Comparison of ENCODE assay signal across 19 cellular contexts in the genomic region with DNA sequence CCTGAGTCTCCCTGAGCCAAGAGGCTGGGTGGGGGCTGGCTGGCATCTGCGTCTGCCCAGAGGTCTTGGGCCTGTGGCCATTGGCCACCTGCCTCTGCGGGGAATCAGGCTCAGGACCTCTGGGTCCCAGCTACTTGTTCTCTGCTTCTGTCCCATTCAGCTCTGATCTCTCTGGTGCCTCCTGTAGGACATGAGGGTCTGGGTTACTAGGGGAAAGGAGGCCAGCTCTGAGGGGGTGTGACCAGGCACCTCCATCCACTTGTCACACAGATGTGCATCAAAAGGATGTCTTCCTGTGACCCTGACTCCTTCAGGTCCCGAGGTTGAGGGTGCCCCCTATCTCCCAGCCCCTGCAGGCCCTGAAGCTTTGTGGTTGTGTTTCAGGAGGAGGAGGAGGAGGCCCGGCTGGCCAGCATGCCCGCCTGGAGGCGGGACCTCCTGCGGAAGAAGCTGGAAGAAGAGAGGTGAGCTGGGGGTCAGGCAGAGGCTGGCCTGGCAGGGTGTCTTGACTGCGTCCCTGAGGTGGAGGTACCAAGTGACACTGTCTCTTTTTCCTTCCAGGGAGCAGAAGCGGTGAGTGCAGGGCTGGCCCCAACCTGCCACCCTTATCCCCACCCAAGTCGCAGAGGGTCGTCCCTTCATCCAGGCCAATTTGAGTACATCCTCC. TPM values are rescaled to one million over a fixed set of nuclear protein-coding genes. Genes with fewer than 3 reads are reported as not detected.
A peak's percentile ranks its signal among the peaks of the same experiment; 100 is the strongest.
DNase-seq lines count a peak whose midpoint lies in the region; ATAC-seq, FAIRE-seq and TF ChIP-seq lines count a peak whose summit lies in the region.
"Had no signal": no experiment of that assay in that cellular context is flagged by ENCODE, and none has a peak within 500 bp of the region (broad histone marks: within the 10 kb centered on the region; RNA-seq: fewer than 3 reads in every experiment).

No MANE protein-coding gene starts in this region.

- H3K36me3 Mint-ChIP-seq in H9 (ENCODE audit: insufficient read depth in 1 of 3, low read depth in 3 of 3) (peaks cover 0 to 17% (median 11%) of the 10 kb centered on the region in 3 experiments; a peak in 5 of 7 replicates), T-cell (peaks cover 14% of the 10 kb centered on the region)

- H2BK120ac ChIP-seq in H9 (ENCODE audit: low read depth, low read length, poor library complexity, severe bottlenecking): no peak overlapping the region

- no peak overlapping the region for H3K18ac ChIP-seq in H9 (ENCODE audit: insufficient read length, low read depth, low read length)

- H3K27ac ChIP-seq in A549: no peak overlapping the region
- H3K27ac ChIP-seq in H9 (ENCODE audit: insufficient read length, low read depth, low read length): no peak overlapping the region
- H3K27ac ChIP-seq in endothelial cell of umbilical vein (ENCODE audit: insufficient read depth, low read depth, low read length): no peak overlapping the region
- H3K27ac ChIP-seq: PC-9, SK-N-MC had no signal

- FAIRE-seq in A549 (lab: Jason Lieb, UNC) (no peak), endothelial cell of umbilical vein (lab: Jason Lieb, UNC) (peak; percentile 8)

- H3K56ac ChIP-seq in H9 (ENCODE audit: insufficient read length, low read depth, low read length): no peak overlapping the region

- peaks cover 2 to 3% of the 10 kb centered on the region in 2 experiments for H3K36me3 ChIP-seq in endothelial cell of umbilical vein (ENCODE audit: control insufficient read depth in 2 of 2, extremely low read depth in 1 of 2, insufficient read depth in 2 of 2, low read length in 2 of 2)

- no peak overlapping the region for H2BK5ac ChIP-seq in H9 (ENCODE audit: insufficient read length, low read length)

- H3K9ac ChIP-seq in H9 (ENCODE audit: extremely low read depth, insufficient read length, low read length) (no peak overlapping the region), endothelial cell of umbilical vein (replicated peaks; ENCODE audit: extremely low read depth, insufficient read depth, low read length) (no peak overlapping the region)

- H3K79me2 ChIP-seq in H9 (ENCODE audit: insufficient read depth, low read length): no peaks in the 10 kb centered on the region
- no peaks in the 10 kb centered on the region for H3K79me2 ChIP-seq in endothelial cell of umbilical vein (ENCODE audit: control insufficient read depth, insufficient read depth, low read length)

- no peak overlapping the region for H4K8ac ChIP-seq in H9 (replicated peaks; ENCODE audit: insufficient read length, low read depth, low read length)

- no peak for TF ChIP-seq EP300 in A549 (IDR thresholded peaks at IDR 0.05)

- no peak overlapping the region for H2AFZ ChIP-seq in H9 (ENCODE audit: low read length)
- H2AFZ ChIP-seq in endothelial cell of umbilical vein (ENCODE audit: low read depth, low read length): no peak overlapping the region
- H2AFZ ChIP-seq: PC-9 had no signal

- no peaks in the 10 kb centered on the region for H3K9me3 ChIP-seq in A549
- no peaks in the 10 kb centered on the region for H3K9me3 ChIP-seq in H9 (ENCODE audit: control insufficient read depth, low read depth, low read length)
- H3K9me3 ChIP-seq in endothelial cell of umbilical vein (replicated peaks; ENCODE audit: control insufficient read depth, insufficient read depth, low read length): no peaks in the 10 kb centered on the region

- no TSS peak for BruUV-seq in endothelial cell of umbilical vein (replicated peaks; lab: Mats Ljungman, UMichigan)

- no peak overlapping the region for H2BK20ac ChIP-seq in H9 (ENCODE audit: low read depth, low read length, poor library complexity, severe bottlenecking)

- dilution Hi-C loops in endothelial cell of umbilical vein (cut with MboI; ENCODE audit: extremely low pct_ligation_motif_present, low sequenced_read_pairs): no loop called here

- no peak overlapping the region for H4K5ac ChIP-seq in H9 (ENCODE audit: insufficient read length, low read depth, low read length)

- no peaks in the 10 kb centered on the region for H3K9me1 ChIP-seq in endothelial cell of umbilical vein (replicated peaks; ENCODE audit: control insufficient read depth, extremely low read depth, insufficient read depth, low read length)

- ATAC-seq in A549: peak; percentile 23 to 57; a peak in 3 of 6 replicates
- no peak for ATAC-seq in T-cell (replicated peaks in 1 of 4)
- ATAC-seq in GM19452 (IDR thresholded peaks at IDR 0.05; ENCODE audit: unreplicated experiment): no peak
- no peak for ATAC-seq in GM21423 (IDR thresholded peaks at IDR 0.05; ENCODE audit: unreplicated experiment)
- ATAC-seq in HG03460 (IDR thresholded peaks at IDR 0.05; ENCODE audit: unreplicated experiment): no peak
- ATAC-seq in HG02759 (IDR thresholded peaks at IDR 0.05; ENCODE audit: unreplicated experiment): no peak

- H4K20me1 ChIP-seq in H9 (ENCODE audit: control insufficient read depth, insufficient read depth, insufficient read length) (no peaks in the 10 kb centered on the region), endothelial cell of umbilical vein (replicated peaks; ENCODE audit: control insufficient read depth, extremely low read depth, insufficient read depth, low read length) (no peaks in the 10 kb centered on the region)

- H3K4ac ChIP-seq in H9 (ENCODE audit: low read depth, low read length): no peak overlapping the region

- H4K91ac ChIP-seq in H9 (ENCODE audit: insufficient read length, low read depth, low read length): no peak overlapping the region

- H3K27ac Mint-ChIP-seq in H9 (peak overlapping the region in 1 of 3 experiments; percentile 55; a peak in 2 of 7 replicates), T-cell (peak overlapping the region in 1 of 2 donors; percentile 7)

- intact Hi-C loops in endothelial cell of umbilical vein (cut with micrococcal nuclease): no loop called here

- H2AK5ac ChIP-seq in H9 (ENCODE audit: insufficient read length, low read length): no peak overlapping the region

- CTCF ChIA-PET in A549 (lab: Yijun Ruan, JAX) (interaction anchor here (0.7 kb wide), 1 partner anchor 95 kb away, joined by 3 read pairs; no protein-coding TSS in a partner anchor), T-cell (lab: Charles Lee) (interaction anchor here (0.6 to 0.7 kb wide), 2 partner anchors 14 to 201 kb away, joined by 3 to 5 read pairs; no protein-coding TSS in a partner anchor), endothelial cell of umbilical vein (lab: Charles Lee) (interaction anchor here (0.6 to 1.5 kb wide), 3 partner anchors 11 to 34 kb away, joined by 3 to 4 read pairs (median 4); no protein-coding TSS in a partner anchor)

- no peak for TF ChIP-seq POLR2A in A549 (IDR thresholded peaks at IDR 0.05; ENCODE audit: low read length)
- no peak for TF ChIP-seq POLR2A in endothelial cell of umbilical vein (IDR thresholded peaks at IDR 0.05; ENCODE audit: low read depth, low read length)

- no peaks in the 10 kb centered on the region for H3K27me3 Mint-ChIP-seq in H9 (ENCODE audit: low read depth)
- H3K27me3 Mint-ChIP-seq in T-cell: peaks cover 13 to 22% of the 10 kb centered on the region in 2 donors

- no peak overlapping the region for H3K23ac ChIP-seq in H9 (ENCODE audit: insufficient read length, low read depth, low read length)

- no peak overlapping the region for H3K4me2 ChIP-seq in A549
- no peak overlapping the region for H3K4me2 ChIP-seq in H9 (ENCODE audit: insufficient read depth, insufficient read length, low read length)
- no peak overlapping the region for H3K4me2 ChIP-seq in endothelial cell of umbilical vein (ENCODE audit: insufficient read depth, low read length)
- H3K4me2 ChIP-seq: PC-9 had no signal

- no peak overlapping the region for H2BK12ac ChIP-seq in H9 (ENCODE audit: insufficient read length, low read depth, low read length)

- H2BK15ac ChIP-seq in H9 (ENCODE audit: low read depth, low read length): no peak overlapping the region

- H3K79me1 ChIP-seq in H9 (ENCODE audit: insufficient read depth, low read depth, low read length, poor library complexity, severe bottlenecking): no peaks in the 10 kb centered on the region

- H3K9me3 Mint-ChIP-seq in H9 (no peaks in the 10 kb centered on the region), T-cell (no peaks in the 10 kb centered on the region)

- peak overlapping the region; percentile 21; the same call in 1 of the 2 replicates for H3K14ac ChIP-seq in H9 (ENCODE audit: insufficient read depth, low read length)

- H3K27me3 ChIP-seq in H9 (ENCODE audit: insufficient read depth, low read length) (no peaks in the 10 kb centered on the region), endothelial cell of umbilical vein (ENCODE audit: control insufficient read depth in 2 of 2, insufficient read depth in 2 of 2, low read length in 2 of 2) (peaks cover 26 to 30% of the 10 kb centered on the region in 2 experiments)

- TF ChIP-seq CTCF in A549 (IDR thresholded peaks at IDR 0.05): no peak
- TF ChIP-seq CTCF in H9 (conservative IDR thresholded peaks at IDR 0.05): peak; percentile 26; the same call in 1 of the 3 replicates
- no peak for TF ChIP-seq CTCF in endothelial cell of umbilical vein (IDR thresholded peaks at IDR 0.05; ENCODE audit: extremely low read depth in 1 of 2, insufficient read depth in 1 of 2, low read depth in 1 of 2, low read length in 2 of 2)

- no peak overlapping the region for H3T11ph ChIP-seq in H9 (ENCODE audit: low read length)

- TF ChIP-seq RAD21 in A549 (conservative IDR thresholded peaks at IDR 0.05 in 1 of 2, IDR thresholded peaks at IDR 0.05 in 1 of 2): no peak

- 81% methylated on average over 3 of the region's 11 CpGs for WGBS in A549 (ENCODE audit: missing lambda C conversion rate)
- WGBS in H9 (ENCODE audit: extremely low coverage, insufficient read length, low lambda C conversion rate): no CpG with 5 or more reads among the region's 11 CpGs

- H3K4me1 ChIP-seq in A549 (no peaks in the 10 kb centered on the region), H9 (ENCODE audit: insufficient read depth, low read length) (peaks cover 3% of the 10 kb centered on the region; the same call in 1 of the 2 replicates), endothelial cell of umbilical vein (ENCODE audit: control insufficient read depth, extremely low read depth, insufficient read depth, low read length) (no peaks in the 10 kb centered on the region)

- H3K23me2 ChIP-seq in H9 (ENCODE audit: insufficient read length, low read depth, low read length, poor library complexity, severe bottlenecking): no peaks in the 10 kb centered on the region

- H3K4me1 Mint-ChIP-seq in H9 (peaks cover 13 to 24% of the 10 kb centered on the region in 2 experiments), T-cell (peaks cover 32 to 50% (median 43%) of the 10 kb centered on the region in 3 donors)

- no peak for DNase-seq in A549 (ENCODE audit: low read depth in 1 of 2, low spot score in 1 of 2)
- DNase-seq in H9: no peak
- DNase-seq in T-cell: no peak
- no peak for DNase-seq in endothelial cell of umbilical vein (ENCODE audit: low read depth, low spot score)
- DNase-seq: AML-193; DND-41; GF-D8; NCI-H1092; NCI-H2107; NCI-H69; NK-92 treated with Interleukin-12 subunit alpha and Interleukin-12 subunit beta, amount 100 ng/mL, for 24 hours; PC-9 had no signal

- POLR2A ChIA-PET in A549 (lab: Yijun Ruan, JAX) (no interaction called here), T-cell (lab: Charles Lee) (no interaction called here), endothelial cell of umbilical vein (lab: Charles Lee) (no interaction called here)

- H3K4me3 ChIP-seq in A549 (no peak overlapping the region), endothelial cell of umbilical vein (replicated peaks in 1 of 3; ENCODE audit: insufficient read depth in 1 of 3, low read depth in 1 of 3, low read length in 3 of 3) (no peak overlapping the region)
- H3K4me3 ChIP-seq: PC-9, SK-N-MC had no signal

- H3K4me3 Mint-ChIP-seq in H9: no peak overlapping the region; a peak in 1 of 5 replicates
- H3K4me3 Mint-ChIP-seq in T-cell: peak overlapping the region in 2 of 3 donors; percentile 37 to 52

RNA-seq across cellular contexts. Expression of gene TNFRSF25, which starts 9.0 kb away (rescaled TPM):
- 0.65 and 0.85 TPM in 2 replicates for polyA plus RNA-seq in A549 (2011; rRNA removed)
- 2.1 and 2.6 TPM in 2 replicates for polyA plus RNA-seq in A549 (2012; cell fraction: cytosol; rRNA removed)
- 23.2 and 24.6 TPM in 2 replicates for polyA plus RNA-seq in A549 (2012; cell fraction: nucleus; rRNA removed)
- 3.0 to 4.5 TPM (median 3.4 TPM) in 3 replicates for polyA plus RNA-seq in A549 (2017; fragmentation: RNase III; extraction: RNeasy Plus Mini Kit Qiagen cat#74134 plus additional on column Dnase treatment)
- polyA minus RNA-seq in A549 (2011; rRNA and poly(A)+ RNA removed): 0.04 and 0.83 TPM in 2 replicates
- total RNA-seq in H9 (2021): 18.3 and 19.4 TPM in 2 replicates
- 100 to 1,000 TPM; 215 to 580 (median 446) TPM for total RNA-seq in T-cell
- 33.9 and 48.7 TPM in 2 replicates for total RNA-seq in endothelial cell of umbilical vein
- 38.8 and 52.9 TPM in 2 replicates for polyA plus RNA-seq in endothelial cell of umbilical vein
- 8.5 and 11.8 TPM in 2 replicates for polyA plus RNA-seq in endothelial cell of umbilical vein (2011; cell fraction: cytosol; rRNA removed)
- 247 and 252 TPM in 2 replicates for polyA plus RNA-seq in endothelial cell of umbilical vein (2011; cell fraction: nucleus; rRNA removed)
- polyA plus RNA-seq in endothelial cell of umbilical vein (2012): 18.0 and 27.4 TPM in 2 replicates
- 11.2 and 23.6 TPM in 2 replicates for polyA minus RNA-seq in endothelial cell of umbilical vein
- not detected for polyA minus RNA-seq in endothelial cell of umbilical vein (2011; cell fraction: cytosol; rRNA and poly(A)+ RNA removed)
- 31.3 and 39.8 TPM in 2 replicates for polyA minus RNA-seq in endothelial cell of umbilical vein (2011; cell fraction: nucleus; rRNA and poly(A)+ RNA removed)

RNA-seq across cellular contexts. Expression of gene ESPN, which starts 32.4 kb away (rescaled TPM):
- polyA plus RNA-seq in A549 (2011; rRNA removed): 0.13 and 0.22 TPM in 2 replicates
- polyA plus RNA-seq in A549 (2012; cell fraction: cytosol; rRNA removed): 0.22 and 0.29 TPM in 2 replicates
- polyA plus RNA-seq in A549 (2012; cell fraction: nucleus; rRNA removed): 0.81 and 1.1 TPM in 2 replicates
- polyA plus RNA-seq in A549 (2017; fragmentation: RNase III; extraction: RNeasy Plus Mini Kit Qiagen cat#74134 plus additional on column Dnase treatment): 0.17 to 0.28 TPM (median 0.18 TPM) in 3 replicates
- not detected in 2 replicates for polyA minus RNA-seq in A549 (2011; rRNA and poly(A)+ RNA removed)
- 53.1 and 59.3 TPM in 2 replicates for total RNA-seq in H9 (2021)
- 1 to 10 TPM; 2.1 to 9.2 (median 6.2) TPM for total RNA-seq in T-cell
- 0.71 and 2.2 TPM in 2 replicates for total RNA-seq in endothelial cell of umbilical vein
- 0.46 and 0.54 TPM in 2 replicates for polyA plus RNA-seq in endothelial cell of umbilical vein
- polyA plus RNA-seq in endothelial cell of umbilical vein (2011; cell fraction: cytosol; rRNA removed): 0.07 and 0.17 TPM in 2 replicates
- polyA plus RNA-seq in endothelial cell of umbilical vein (2011; cell fraction: nucleus; rRNA removed): 0.76 and 0.80 TPM in 2 replicates
- polyA plus RNA-seq in endothelial cell of umbilical vein (2012): 0.71 and 0.75 TPM in 2 replicates
- polyA minus RNA-seq in endothelial cell of umbilical vein: 0.13 TPM in 1 of 2 replicates, not detected in the other
- 4.0 TPM for polyA minus RNA-seq in endothelial cell of umbilical vein (2011; cell fraction: cytosol; rRNA and poly(A)+ RNA removed)
- 0.34 TPM in 1 of 2 replicates, not detected in the other for polyA minus RNA-seq in endothelial cell of umbilical vein (2011; cell fraction: nucleus; rRNA and poly(A)+ RNA removed)
- total RNA-seq: H4, HT1080 had no signal

RNA-seq across cellular contexts. Expression of gene PLEKHG5, which starts 34.5 kb away (rescaled TPM):
- 0.75 and 0.84 TPM in 2 replicates for polyA plus RNA-seq in A549 (2011; rRNA removed)
- 1.1 and 1.6 TPM in 2 replicates for polyA plus RNA-seq in A549 (2012; cell fraction: cytosol; rRNA removed)
- 7.2 and 9.2 TPM in 2 replicates for polyA plus RNA-seq in A549 (2012; cell fraction: nucleus; rRNA removed)
- polyA plus RNA-seq in A549 (2017; fragmentation: RNase III; extraction: RNeasy Plus Mini Kit Qiagen cat#74134 plus additional on column Dnase treatment): 2.4 to 3.4 TPM (median 3.1 TPM) in 3 replicates
- 0.62 and 0.83 TPM in 2 replicates for polyA minus RNA-seq in A549 (2011; rRNA and poly(A)+ RNA removed)
- total RNA-seq in H9 (2021): 20.7 and 22.3 TPM in 2 replicates
- total RNA-seq in T-cell: 10 to 100 TPM in 1 of 5 donors, 1 to 10 TPM in 4; 7.1 to 18.2 (median 8.4) TPM
- 56.9 and 68.3 TPM in 2 replicates for total RNA-seq in endothelial cell of umbilical vein
- polyA plus RNA-seq in endothelial cell of umbilical vein: 30.6 and 40.8 TPM in 2 replicates
- 15.3 and 21.4 TPM in 2 replicates for polyA plus RNA-seq in endothelial cell of umbilical vein (2011; cell fraction: cytosol; rRNA removed)
- 140 and 157 TPM in 2 replicates for polyA plus RNA-seq in endothelial cell of umbilical vein (2011; cell fraction: nucleus; rRNA removed)
- 25.4 and 32.1 TPM in 2 replicates for polyA plus RNA-seq in endothelial cell of umbilical vein (2012)
- polyA minus RNA-seq in endothelial cell of umbilical vein: 24.3 and 28.8 TPM in 2 replicates
- polyA minus RNA-seq in endothelial cell of umbilical vein (2011; cell fraction: cytosol; rRNA and poly(A)+ RNA removed): 1.3 TPM
- polyA minus RNA-seq in endothelial cell of umbilical vein (2011; cell fraction: nucleus; rRNA and poly(A)+ RNA removed): 33.5 and 67.5 TPM in 2 replicates

RNA-seq across cellular contexts. Expression of gene HES2, which starts 37.2 kb away (rescaled TPM):
- polyA plus RNA-seq in A549 (2011; rRNA removed) (1.8 and 2.0 TPM in 2 replicates), A549 (2017; fragmentation: RNase III; extraction: RNeasy Plus Mini Kit Qiagen cat#74134 plus additional on column Dnase treatment) (0.75 to 1.3 TPM (median 0.79 TPM) in 3 replicates), endothelial cell of umbilical vein (3.6 and 3.7 TPM in 2 replicates)
- polyA plus RNA-seq in A549 (2012; cell fraction: cytosol; rRNA removed): 2.0 and 2.2 TPM in 2 replicates
- polyA plus RNA-seq in A549 (2012; cell fraction: nucleus; rRNA removed): 1.4 and 1.6 TPM in 2 replicates
- polyA minus RNA-seq in A549 (2011; rRNA and poly(A)+ RNA removed): 0.54 and 0.87 TPM in 2 replicates
- total RNA-seq in H9 (2021) (0.81 and 1.2 TPM in 2 replicates), T-cell (under 1 TPM in 1 of 5 donors, not detected in 4; 0.16 TPM), endothelial cell of umbilical vein (9.4 and 13.3 TPM in 2 replicates)
- 2.7 and 2.9 TPM in 2 replicates for polyA plus RNA-seq in endothelial cell of umbilical vein (2011; cell fraction: cytosol; rRNA removed)
- polyA plus RNA-seq in endothelial cell of umbilical vein (2011; cell fraction: nucleus; rRNA removed): 2.1 and 3.5 TPM in 2 replicates
- 4.7 and 12.3 TPM in 2 replicates for polyA plus RNA-seq in endothelial cell of umbilical vein (2012)
- polyA minus RNA-seq in endothelial cell of umbilical vein: 2.0 and 2.4 TPM in 2 replicates
- polyA minus RNA-seq in endothelial cell of umbilical vein (2011; cell fraction: cytosol; rRNA and poly(A)+ RNA removed): 6.2 TPM
- polyA minus RNA-seq in endothelial cell of umbilical vein (2011; cell fraction: nucleus; rRNA and poly(A)+ RNA removed): 1.4 and 1.5 TPM in 2 replicates
- total RNA-seq: H4 had no signal

Comparison
In these comparisons a context has a peak if more than half of its experiments do, and no peak if none do; other contexts are left out.
1. ATAC-seq: peak in A549 (2 of 2); none in T-cell (0 of 4), GM19452 (single experiment), GM21423 (single experiment), HG03460 (single experiment) and HG02759 (single experiment).
2. H3K4me3 Mint-ChIP-seq: peak in T-cell (2 of 3); none in H9 (0 of 2).